8 cellular contexts compared by ENCODE assay signal in genomic region chrX:40100141-40100536, GRCh38. TPM values are rescaled to one million over a fixed set of nuclear protein-coding genes. Genes with fewer than 3 reads are reported as not detected.
DNase-seq lines count a peak whose midpoint lies in the region; ATAC-seq, FAIRE-seq and TF ChIP-seq lines count a peak whose summit lies in the region.
"Had no signal": no experiment of that assay in that cellular context is flagged by ENCODE, and none has a peak within 500 bp of the region (broad histone marks: within the 10 kb centered on the region; RNA-seq: fewer than 3 reads in every experiment).

No MANE protein-coding gene starts in this region.

- no peak overlapping the region for H2AK5ac ChIP-seq in trophoblast cell (ENCODE audit: low read length)

- peaks cover 25% of the 10 kb centered on the region for H3K27me3 ChIP-seq in trophoblast cell (ENCODE audit: insufficient read depth, low read length)

- no peak overlapping the region for H3K9ac ChIP-seq in trophoblast cell (ENCODE audit: low read length)

- CTCF ChIA-PET in T-cell (lab: Charles Lee): no interaction called here

- H3K4me2 ChIP-seq in trophoblast cell (ENCODE audit: low read length): peak overlapping the region; percentile 34

- peak overlapping the region; percentile 32 for H3K4me3 ChIP-seq in NB4 (ENCODE audit: low read depth, low read length)
- no peak overlapping the region for H3K4me3 ChIP-seq in choroid plexus epithelial cell (ENCODE audit: low read depth, low read length)
- H3K4me3 ChIP-seq in trophoblast cell (ENCODE audit: low read depth, low read length): no peak overlapping the region

- H3K36me3 Mint-ChIP-seq in T-cell: no peaks in the 10 kb centered on the region

- H4K91ac ChIP-seq in trophoblast cell (ENCODE audit: low read depth, low read length): no peak overlapping the region

- H2BK5ac ChIP-seq in trophoblast cell (ENCODE audit: low read depth, low read length, poor library complexity): no peak overlapping the region

- no peak overlapping the region for H2BK12ac ChIP-seq in trophoblast cell (ENCODE audit: low read length)

- no peaks in the 10 kb centered on the region for H3K9me3 Mint-ChIP-seq in T-cell

- DNase-seq in GM12891 (ENCODE audit: insufficient read length, low spot score): no peak
- DNase-seq in NB4 (ENCODE audit: low read depth): peak; percentile 60
- peak; percentile 43 for DNase-seq in choroid plexus epithelial cell (ENCODE audit: low read depth)
- no peak for DNase-seq in trophoblast cell
- no peak for DNase-seq in ACHN
- DNase-seq in T-cell: no peak
- no peak for DNase-seq in SIG-M5 (lab: John Stamatoyannopoulos, UW)
- DNase-seq: activated CD4-positive, alpha-beta T cell treated with anti-CD3 and anti-CD28 coated beads, Interleukin-2, amount 50 U/mL, for 4 hours had no signal

- H3K4me1 Mint-ChIP-seq in T-cell: peaks cover 8 to 16% (median 14%) of the 10 kb centered on the region in 3 donors

- no peak overlapping the region for H3K14ac ChIP-seq in trophoblast cell (ENCODE audit: low read length)

- no peaks in the 10 kb centered on the region for H3K79me2 ChIP-seq in trophoblast cell (ENCODE audit: control insufficient read depth, insufficient read depth, low read length, poor library complexity)

- H3K36me3 ChIP-seq in trophoblast cell (ENCODE audit: control insufficient read depth in 1 of 2, insufficient read depth in 2 of 2, low read length in 2 of 2): no peaks in the 10 kb centered on the region

- H3K4me1 ChIP-seq in trophoblast cell (ENCODE audit: control insufficient read depth in 1 of 2, insufficient read depth in 2 of 2, low read length in 2 of 2): peaks cover 8 to 33% of the 10 kb centered on the region in 2 experiments

- no peak overlapping the region for H4K12ac ChIP-seq in trophoblast cell (ENCODE audit: low read depth, low read length)

- no peak overlapping the region for H3K4ac ChIP-seq in trophoblast cell (ENCODE audit: low read depth, low read length)

- H4K8ac ChIP-seq in trophoblast cell (ENCODE audit: low read depth, low read length): no peak overlapping the region

- POLR2A ChIA-PET in T-cell (lab: Charles Lee): no interaction called here

- peaks cover 0 to under 1% of the 10 kb centered on the region in 2 donors for H3K27me3 Mint-ChIP-seq in T-cell

- TF ChIP-seq POLR2A in GM12891 (IDR thresholded peaks at IDR 0.05; ENCODE audit: low read depth, low read length) (no peak), NB4 (IDR thresholded peaks at IDR 0.05; ENCODE audit: extremely low read depth, insufficient read length) (no peak)

- no CpG with 5 or more reads among the region's 21 CpGs for WGBS in trophoblast cell (ENCODE audit: extremely low coverage, insufficient coverage, insufficient read length)

- FAIRE-seq in GM12891 (lab: Jason Lieb, UNC): peak; percentile 13

- no peak overlapping the region for H3K27ac ChIP-seq in trophoblast cell (ENCODE audit: low read depth, low read length)

- peaks cover 14% of the 10 kb centered on the region for H3K79me1 ChIP-seq in trophoblast cell (ENCODE audit: low read length)

- H3K4me3 Mint-ChIP-seq in T-cell: peak overlapping the region in 1 of 3 donors; percentile 95

- H3K9me3 ChIP-seq in trophoblast cell (ENCODE audit: insufficient read depth, low read depth, low read length): no peaks in the 10 kb centered on the region

- no peak for TF ChIP-seq CTCF in NB4 (IDR thresholded peaks at IDR 0.05; ENCODE audit: low read depth, low read length)
- no peak for TF ChIP-seq CTCF in choroid plexus epithelial cell (conservative IDR thresholded peaks at IDR 0.05; ENCODE audit: low read depth, low read length)

- no peak overlapping the region for H3K18ac ChIP-seq in trophoblast cell (ENCODE audit: low read length)

- H2AFZ ChIP-seq in trophoblast cell (ENCODE audit: insufficient read depth, low read length, poor library complexity): no peak overlapping the region

- in situ Hi-C loops in ACHN (cut with HindIII; ENCODE audit: low pct_ligation_motif_present, low pct_unique_long_range_greater_than_20kb, low sequenced_read_pairs): no loop called here

- no peak overlapping the region for H2BK120ac ChIP-seq in trophoblast cell (ENCODE audit: insufficient read depth, low read length, poor library complexity)

- no peak for ATAC-seq in T-cell (replicated peaks in 1 of 4)

- H3K27ac Mint-ChIP-seq in T-cell: peak overlapping the region in 1 of 2 donors; percentile 46

- no peak overlapping the region for H3K23ac ChIP-seq in trophoblast cell (ENCODE audit: low read length)

TF ChIP-seq in GM12891, 5 proteins besides CTCF, POLR2A, EP300 and RAD21:
- TF ChIP-seq TAF1 (IDR thresholded peaks at IDR 0.05; ENCODE audit: low read depth, low read length): no peak
- TF ChIP-seq PAX5 (IDR thresholded peaks at IDR 0.05; ENCODE audit: insufficient read depth, low read length, severe bottlenecking): no peak
- TF ChIP-seq POU2F2 (IDR thresholded peaks at IDR 0.05; ENCODE audit: low read depth, low read length): no peak
- no peak for TF ChIP-seq POLR2AphosphoS5 (IDR thresholded peaks at IDR 0.05; ENCODE audit: low read depth, low read length)
- no peak for TF ChIP-seq SPI1 (IDR thresholded peaks at IDR 0.05; ENCODE audit: low read depth, low read length)

RNA-seq across cellular contexts. Expression of gene BCOR, which starts 2.4 kb away (rescaled TPM):
- polyA plus RNA-seq in GM12891 (2012; ENCODE audit: low read depth, missing spikeins): 5.5 TPM
- polyA plus RNA-seq in trophoblast cell (2013): 5.9 and 6.1 TPM in 2 replicates
- 10 to 100 TPM; 24.4 to 49.2 (median 42.2) TPM for total RNA-seq in T-cell

Comparison
In these comparisons a context has a peak if more than half of its experiments do, and no peak if none do; other contexts are left out.
1. DNase-seq: peak in NB4 (single experiment) and choroid plexus epithelial cell (single experiment); none in GM12891 (single experiment), trophoblast cell (0 of 2), ACHN (single experiment), T-cell (0 of 34) and SIG-M5 (single experiment).